Comparison of ENCODE assay signal across 8 cellular contexts in the genomic region with DNA sequence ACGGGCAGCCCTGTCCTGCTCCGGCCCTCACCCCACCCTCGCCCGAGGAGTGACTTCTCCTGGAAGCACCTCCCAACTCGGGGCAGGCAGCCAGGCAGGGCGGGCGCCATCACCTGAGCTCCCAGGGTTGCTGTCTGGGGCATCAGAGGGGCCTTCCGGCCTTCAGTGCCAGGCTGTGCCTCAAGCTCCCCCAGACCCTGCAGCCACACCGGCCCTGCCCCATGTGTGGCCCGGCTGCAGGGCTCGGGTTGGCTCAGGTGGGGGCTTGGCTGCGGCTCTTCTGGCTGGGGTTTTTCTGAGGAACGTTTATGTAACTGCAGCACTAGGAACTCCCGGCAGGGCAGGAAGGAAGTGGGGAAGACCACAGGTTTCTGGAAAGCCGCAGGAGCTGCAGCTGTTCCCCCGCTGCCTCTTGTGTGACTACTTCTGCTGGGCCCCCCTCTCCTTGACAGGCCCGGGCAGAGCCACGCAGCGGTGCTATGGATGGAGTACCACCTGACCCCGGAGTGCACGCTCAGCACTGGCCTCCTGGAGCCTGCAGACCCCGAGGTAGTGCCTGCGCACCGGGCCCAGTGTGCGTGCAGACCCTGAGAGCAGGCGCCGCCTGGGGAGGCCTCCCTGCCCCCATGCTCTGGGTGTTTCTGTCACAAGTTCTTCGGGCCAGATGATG. TPM values are rescaled to one million over a fixed set of nuclear protein-coding genes. Genes with fewer than 3 reads are reported as not detected.
DNase-seq lines count a peak whose midpoint lies in the region; ATAC-seq lines count a peak whose summit lies in the region.

No MANE protein-coding gene starts in this region.

- H3K36me3 ChIP-seq in duodenal mucosa (ENCODE audit: control insufficient read depth in 1 of 2, insufficient read depth in 2 of 2, low read length in 2 of 2) (peaks cover 18 to 67% of the 10 kb centered on the region in 2 donors), GM23248 (ENCODE audit: low read depth) (no peaks in the 10 kb centered on the region)

- 93 to 96% methylated on average over 27 to 28 of the region's 28 CpGs for WGBS in GM23248 (ENCODE audit: low coverage in 1 of 2, low lambda C conversion rate in 2 of 2, missing lambda C conversion rate in 2 of 2), 2 experiments

- no peak overlapping the region for H3K27ac ChIP-seq in duodenal mucosa (ENCODE audit: low read depth, low read length)
- no peak overlapping the region for H3K27ac ChIP-seq in GM23248

- H3K4me2 ChIP-seq in GM23248 (ENCODE audit: unreplicated experiment) = no peak overlapping the region

- peaks cover 26% of the 10 kb centered on the region for H3K4me1 Mint-ChIP-seq in stimulated activated memory B cell treated with anti-CD40 and anti-IgM and Interleukin-4, amounts not matched to agents 10 μg/mL and 1 μg/mL and 100 μg/mL, for 72 hours

- H3K4me1 ChIP-seq in duodenal mucosa (ENCODE audit: control insufficient read depth in 1 of 2, insufficient read depth in 2 of 2, low read length in 2 of 2) (peaks cover 16 to 39% of the 10 kb centered on the region in 2 donors), GM23248 (ENCODE audit: insufficient read depth) (no peaks in the 10 kb centered on the region)

- H4K20me1 ChIP-seq in GM23248 (ENCODE audit: insufficient read depth) = no peaks in the 10 kb centered on the region

- H3K4me3 ChIP-seq in duodenal mucosa (ENCODE audit: low read depth in 1 of 2, low read length in 2 of 2) = peak overlapping the region; percentile 29 to 40
- no peak overlapping the region for H3K4me3 ChIP-seq in GM23248

- peak overlapping the region; percentile 35 for H3K4me3 Mint-ChIP-seq in stimulated activated memory B cell treated with anti-CD40 and anti-IgM and Interleukin-4, amounts not matched to agents 10 μg/mL and 1 μg/mL and 100 μg/mL, for 72 hours

- H3K27me3 Mint-ChIP-seq in stimulated activated memory B cell treated with anti-CD40 and anti-IgM and Interleukin-4, amounts not matched to agents 10 μg/mL and 1 μg/mL and 100 μg/mL, for 72 hours = no peaks in the 10 kb centered on the region

- H3K79me2 ChIP-seq in GM23248 (ENCODE audit: insufficient read depth) = no peaks in the 10 kb centered on the region

- peaks cover 73% of the 10 kb centered on the region for H3K36me3 Mint-ChIP-seq in stimulated activated memory B cell treated with anti-CD40 and anti-IgM and Interleukin-4, amounts not matched to agents 10 μg/mL and 1 μg/mL and 100 μg/mL, for 72 hours

- H3K9ac ChIP-seq in duodenal mucosa (ENCODE audit: low read depth in 1 of 2, low read length in 2 of 2) (no peak overlapping the region), GM23248 (no peak overlapping the region)

- no peaks in the 10 kb centered on the region for H3K9me2 ChIP-seq in GM23248 (ENCODE audit: insufficient read depth)

- no peak overlapping the region for H2AFZ ChIP-seq in GM23248

- ATAC-seq in GM19328 (IDR thresholded peaks at IDR 0.05; ENCODE audit: unreplicated experiment) (peak; percentile 69), HG03175 (IDR thresholded peaks at IDR 0.05; ENCODE audit: unreplicated experiment) (peak; percentile 79)
- peak; percentile 82 for ATAC-seq in stimulated activated memory B cell treated with anti-CD40 and anti-IgM and Interleukin-4, amounts not matched to agents 10 μg/mL and 1 μg/mL and 100 μg/mL, for 72 hours

- H3K9me3 ChIP-seq in duodenal mucosa (ENCODE audit: control insufficient read depth in 1 of 2, low read length in 2 of 2) (no peaks in the 10 kb centered on the region), GM23248 (ENCODE audit: low read depth) (no peaks in the 10 kb centered on the region)

- no peaks in the 10 kb centered on the region for H3K27me3 ChIP-seq in duodenal mucosa (ENCODE audit: control insufficient read depth in 1 of 2, insufficient read depth in 2 of 2, low read length in 2 of 2)
- H3K27me3 ChIP-seq in GM23248 (replicated peaks; ENCODE audit: insufficient read depth) = no peaks in the 10 kb centered on the region

- H3K9me3 Mint-ChIP-seq in stimulated activated memory B cell treated with anti-CD40 and anti-IgM and Interleukin-4, amounts not matched to agents 10 μg/mL and 1 μg/mL and 100 μg/mL, for 72 hours = no peaks in the 10 kb centered on the region

- in situ Hi-C loops in GM23248 (cut with MboI) = no loop called here

- no peak overlapping the region for H3K27ac Mint-ChIP-seq in stimulated activated memory B cell treated with anti-CD40 and anti-IgM and Interleukin-4, amounts not matched to agents 10 μg/mL and 1 μg/mL and 100 μg/mL, for 72 hours

- no peaks in the 10 kb centered on the region for H3F3A ChIP-seq in GM23248 (ENCODE audit: insufficient read depth)

- DNase-seq in activated CD4-positive, alpha-beta T cell treated with anti-CD3 and anti-CD28 coated beads for 1 hour = peak; percentile 26
- DNase-seq in NCI-H446 treated with DMSO at 0.1 percent for 48 hours (lab: John Stamatoyannopoulos, UW) (no peak), GM23248 (no peak), HuH-7 (ENCODE audit: low spot score) (no peak)

RNA-seq across cellular contexts. Expression of a gene that starts 45.6 kb away (rescaled TPM):
- total RNA-seq in GM23248 (2014; rRNA removed; shearing (Covaris generic)) = 49.6 and 68.0 TPM in 2 replicates
- 24.1 and 27.2 TPM in 2 replicates for polyA plus RNA-seq in GM23248 (2016; fragmentation: Nextera tagmentation; extraction: Ambion mirVana)

RNA-seq across cellular contexts. Expression of a gene that starts 45.6 kb away (rescaled TPM):
- 8.5 and 11.9 TPM in 2 replicates for total RNA-seq in GM23248 (2014; rRNA removed; shearing (Covaris generic))
- polyA plus RNA-seq in GM23248 (2016; fragmentation: Nextera tagmentation; extraction: Ambion mirVana) = 13.4 and 15.8 TPM in 2 replicates
